Comparison of ENCODE assay signal across 20 cellular contexts in the genomic region with DNA sequence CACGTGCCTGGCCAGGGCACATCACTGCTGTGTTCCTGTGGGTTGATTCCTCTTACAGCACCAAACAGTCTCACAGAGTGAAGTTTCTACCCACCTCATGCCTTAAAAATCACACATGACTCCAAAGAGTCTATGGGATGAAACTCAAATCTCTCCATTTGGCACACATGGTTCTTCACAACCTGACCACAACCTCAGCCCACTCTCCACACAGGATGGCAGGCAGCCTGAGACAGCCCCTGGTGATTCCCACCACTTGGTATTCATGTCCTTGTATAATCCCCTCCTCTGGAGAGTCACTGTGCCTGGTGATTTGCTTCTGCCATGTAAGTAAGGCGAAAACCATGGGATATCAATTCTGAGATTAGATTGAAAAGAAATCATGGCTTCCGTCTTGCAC.
"Had no signal": no experiment of that assay in that cellular context is flagged by ENCODE, and none has a peak within 500 bp of the region (broad histone marks: within the 10 kb centered on the region; RNA-seq: fewer than 3 reads in every experiment).

No MANE protein-coding gene starts in this region.

- ATAC-seq: activated CD4-positive, CD25-positive, alpha-beta regulatory T cell treated with anti-CD3 and anti-CD28 coated beads, Interleukin-2, amount 50 U/mL, for 24 hours; activated T-helper 17 cell treated with anti-CD3 and anti-CD28 coated beads, Interleukin-2, amount 50 U/mL, for 72 hours; lower lobe of right lung; pancreas; psoas muscle had no signal

- H3K27ac Mint-ChIP-seq: activated naive CD8-positive, alpha-beta T cell treated with anti-CD3 and anti-CD28 coated beads, Interleukin-2, amount 10 ng/mL, durations not matched to agents 7 days and 5 days; dendritic cell treated with granulocyte-macrophage colony-stimulating factor and Interleukin-4, amounts not matched to agents 40 ng/mL and 50 ng/mL, for 4 days; nephron had no signal

- H3K9me3 ChIP-seq: lower lobe of right lung, pancreas, psoas muscle, right atrium auricular region, SK-N-SH, testis, uterus had no signal

- H3K4me3 Mint-ChIP-seq: activated naive CD8-positive, alpha-beta T cell treated with anti-CD3 and anti-CD28 coated beads, Interleukin-2, amount 10 ng/mL, durations not matched to agents 7 days and 5 days; activated T-helper 17 cell treated with anti-CD3 and anti-CD28 coated beads, Interleukin-2, amount 50 U/mL, for 72 hours; dendritic cell treated with granulocyte-macrophage colony-stimulating factor and Interleukin-4, amounts not matched to agents 40 ng/mL and 50 ng/mL, for 4 days; nephron had no signal

- H3K9ac ChIP-seq: SK-N-SH had no signal

- H3K27ac ChIP-seq: lower lobe of right lung, pancreas, psoas muscle, right atrium auricular region, testis, uterus had no signal

- H3K9me3 Mint-ChIP-seq: activated T-helper 17 cell treated with anti-CD3 and anti-CD28 coated beads, Interleukin-2, amount 50 U/mL, for 72 hours; dendritic cell treated with granulocyte-macrophage colony-stimulating factor and Interleukin-4, amounts not matched to agents 40 ng/mL and 50 ng/mL, for 4 days; nephron had no signal

- H3K36me3 ChIP-seq: lower lobe of right lung, pancreas, right atrium auricular region, uterus had no signal

- H3K4me2 ChIP-seq: SK-N-SH had no signal

- H3K27me3 ChIP-seq: pancreas, right atrium auricular region, testis, uterus had no signal

- H3K27me3 Mint-ChIP-seq: activated naive CD8-positive, alpha-beta T cell treated with anti-CD3 and anti-CD28 coated beads, Interleukin-2, amount 10 ng/mL, durations not matched to agents 7 days and 5 days; activated T-helper 17 cell treated with anti-CD3 and anti-CD28 coated beads, Interleukin-2, amount 50 U/mL, for 72 hours had no signal

- H3K4me1 ChIP-seq: psoas muscle, testis, uterus had no signal

- H3K4me3 ChIP-seq: lower lobe of right lung, pancreas, psoas muscle, right atrium auricular region, testis, uterus had no signal

- DNase-seq: activated CD4-positive, alpha-beta T cell treated with anti-CD3 and anti-CD28 coated beads, Interleukin-2, amount 50 U/mL, for 1 hour; activated CD8-positive, alpha-beta memory T cell treated with anti-CD3 and anti-CD28 coated beads for 24 hours; activated naive CD8-positive, alpha-beta T cell treated with anti-CD3 and anti-CD28 coated beads, Interleukin-2, amount 10 ng/mL, durations not matched to agents 7 days and 5 days; amygdala; effector CD4-positive, alpha-beta T cell; foreskin fibroblast; kidney; lower lobe of right lung; pancreas; psoas muscle; SK-N-SH; stimulated activated CD4-positive, alpha-beta T cell treated with anti-CD3 and anti-CD28 coated beads, Interleukin-12 subunit alpha, Interleukin-12 subunit beta, amount 100 ng/mL, for 4 hours; stimulated activated CD4-positive, alpha-beta T cell treated with anti-CD3 and anti-CD28 coated beads, Interleukin-4, amount 100 ng/mL, for 4 hours; testis; uterus had no signal
